2 cellular contexts compared by ENCODE assay signal in genomic region chr13:93751117-93751516, GRCh38.
TF ChIP-seq lines count a peak whose summit lies in the region.

No MANE protein-coding gene starts in this region.

TF ChIP-seq in IMR-90, 13 proteins besides CTCF, POLR2A, EP300 and RAD21 (continued from another document):
- TF ChIP-seq MAFK (IDR thresholded peaks at IDR 0.05; ENCODE audit: low read depth, low read length) (no peak), FOS (IDR thresholded peaks at IDR 0.05; ENCODE audit: low read depth, low read length) (no peak), NFE2L2 (IDR thresholded peaks at IDR 0.05; ENCODE audit: low read depth, low read length) (no peak), ELK1 (IDR thresholded peaks at IDR 0.05; ENCODE audit: borderline replicate concordance, low read depth, low read length) (no peak), RCOR1 (IDR thresholded peaks at IDR 0.05; ENCODE audit: insufficient replicate concordance, low read length) (no peak), CHD1 (IDR thresholded peaks at IDR 0.05; ENCODE audit: low read depth, low read length) (no peak), CEBPB (IDR thresholded peaks at IDR 0.05; ENCODE audit: low read depth, low read length) (no peak), RFX5 (IDR thresholded peaks at IDR 0.05; ENCODE audit: low read depth, low read length) (no peak)

TF ChIP-seq in SK-N-SH, 30 proteins besides CTCF, POLR2A, EP300 and RAD21 (continued from another document):
- TF ChIP-seq USF2 (IDR thresholded peaks at IDR 0.05; ENCODE audit: borderline replicate concordance, low read depth, low read length) (no peak), MAX (IDR thresholded peaks at IDR 0.05; ENCODE audit: low read depth) (no peak), TEAD4 (IDR thresholded peaks at IDR 0.05; ENCODE audit: borderline replicate concordance, insufficient read depth) (no peak), MXI1 (IDR thresholded peaks at IDR 0.05; ENCODE audit: low read depth, low read length) (no peak)
